11 cellular contexts compared by ENCODE assay signal in genomic region chr2:60899230-60899891, GRCh38. TPM values are rescaled to one million over a fixed set of nuclear protein-coding genes. Genes with fewer than 3 reads are reported as not detected.
DNase-seq lines count a peak whose midpoint lies in the region; ATAC-seq and TF ChIP-seq lines count a peak whose summit lies in the region.
"Had no signal": no experiment of that assay in that cellular context is flagged by ENCODE, and none has a peak within 500 bp of the region (broad histone marks: within the 10 kb centered on the region; RNA-seq: fewer than 3 reads in every experiment).

No MANE protein-coding gene starts in this region.

- H4K20me1 ChIP-seq in OCI-LY3 (ENCODE audit: insufficient read depth, low read length), result peaks cover 50% of the 10 kb centered on the region
- H4K20me1 ChIP-seq in neural progenitor cell (ENCODE audit: low read depth), result no peaks in the 10 kb centered on the region

- no peak overlapping the region for H3K9ac ChIP-seq in OCI-LY3 (ENCODE audit: low read length)
- H3K9ac ChIP-seq in neural progenitor cell, result no peak overlapping the region

- no peaks in the 10 kb centered on the region for H3K27me3 Mint-ChIP-seq in naive thymus-derived CD8-positive, alpha-beta T cell
- H3K27me3 Mint-ChIP-seq in neural progenitor cell (ENCODE audit: insufficient read depth, low read depth), result peaks cover 4% of the 10 kb centered on the region

- DNase-seq in GM10266 (ENCODE audit: extremely low spot score) (peak; percentile 42), neural progenitor cell (ENCODE audit: low spot score) (no peak), WERI-Rb-1 (no peak)
- no peak for DNase-seq in naive thymus-derived CD8-positive, alpha-beta T cell
- DNase-seq: DMS153, left ventricle myocardium inferior had no signal

- H3K27me3 ChIP-seq in OCI-LY3 (ENCODE audit: low read depth, low read length), result no peaks in the 10 kb centered on the region
- no peaks in the 10 kb centered on the region for H3K27me3 ChIP-seq in neural progenitor cell
- no peaks in the 10 kb centered on the region for H3K27me3 ChIP-seq in WERI-Rb-1 (ENCODE audit: insufficient read depth, low read depth, severe bottlenecking)

- POLR2A ChIA-PET in naive thymus-derived CD8-positive, alpha-beta T cell (lab: Charles Lee), result no interaction called here

- H3K4me1 ChIP-seq in OCI-LY3 (ENCODE audit: low read length) (peaks cover 28% of the 10 kb centered on the region), neural progenitor cell (no peaks in the 10 kb centered on the region)
- H3K4me1 ChIP-seq: left ventricle myocardium inferior had no signal

- H3K4me3 ChIP-seq in OCI-LY3 (ENCODE audit: low read length) (no peak overlapping the region), neural progenitor cell (no peak overlapping the region), WERI-Rb-1 (ENCODE audit: low read depth, low read length) (no peak overlapping the region)
- H3K4me3 ChIP-seq: left ventricle myocardium inferior had no signal

- H3K27ac ChIP-seq in OCI-LY3 (ENCODE audit: low read length), result peak overlapping the region; percentile 58
- H3K27ac ChIP-seq in neural progenitor cell, result no peak overlapping the region
- no peak overlapping the region for H3K27ac ChIP-seq in WERI-Rb-1
- H3K27ac ChIP-seq: left ventricle myocardium inferior had no signal

- no peak for TF ChIP-seq CTCF in GM10266 (IDR thresholded peaks at IDR 0.05; ENCODE audit: control insufficient read depth, insufficient read depth, low read depth, missing control alignments)
- TF ChIP-seq CTCF in OCI-LY3 (IDR thresholded peaks at IDR 0.05; ENCODE audit: low read depth, low read length), result no peak
- no peak for TF ChIP-seq CTCF in neural progenitor cell (IDR thresholded peaks at IDR 0.05)
- TF ChIP-seq CTCF in WERI-Rb-1 (IDR thresholded peaks at IDR 0.05; ENCODE audit: low read depth, low read length), result no peak

- H3F3A ChIP-seq in neural progenitor cell (ENCODE audit: low read depth), result no peaks in the 10 kb centered on the region

- no peak overlapping the region for H2AFZ ChIP-seq in OCI-LY3 (ENCODE audit: low read depth, low read length)
- no peak overlapping the region for H2AFZ ChIP-seq in neural progenitor cell (replicated peaks)

- H3K4me3 Mint-ChIP-seq in naive thymus-derived CD8-positive, alpha-beta T cell, result peak overlapping the region in 1 of 10 donors; percentile 44
- H3K4me3 Mint-ChIP-seq in neural progenitor cell, result no peak overlapping the region

- ATAC-seq in GM19351 (IDR thresholded peaks at IDR 0.05; ENCODE audit: unreplicated experiment) (peak; percentile 74), GM21619 (IDR thresholded peaks at IDR 0.05; ENCODE audit: unreplicated experiment) (no peak), HG03280 (IDR thresholded peaks at IDR 0.05; ENCODE audit: unreplicated experiment) (no peak)
- ATAC-seq in naive thymus-derived CD8-positive, alpha-beta T cell, result peak in 1 of 2 donors; percentile 12
- ATAC-seq: PC-3 had no signal

- no peaks in the 10 kb centered on the region for H3K9me3 ChIP-seq in OCI-LY3 (ENCODE audit: insufficient read depth, low read length)
- no peaks in the 10 kb centered on the region for H3K9me3 ChIP-seq in neural progenitor cell (ENCODE audit: low read depth)
- H3K9me3 ChIP-seq in WERI-Rb-1 (ENCODE audit: severe bottlenecking), result no peaks in the 10 kb centered on the region
- H3K9me3 ChIP-seq: left ventricle myocardium inferior had no signal

- peak overlapping the region in 7 of 10 donors; percentile 57 to 79 (median 70) for H3K27ac Mint-ChIP-seq in naive thymus-derived CD8-positive, alpha-beta T cell
- no peak overlapping the region for H3K27ac Mint-ChIP-seq in neural progenitor cell

- H3K9me3 Mint-ChIP-seq in naive thymus-derived CD8-positive, alpha-beta T cell, result no peaks in the 10 kb centered on the region
- no peaks in the 10 kb centered on the region for H3K9me3 Mint-ChIP-seq in neural progenitor cell

- H3K4me1 Mint-ChIP-seq in naive thymus-derived CD8-positive, alpha-beta T cell, result peaks cover 5 to 18% (median 7%) of the 10 kb centered on the region in 4 donors
- no peaks in the 10 kb centered on the region for H3K4me1 Mint-ChIP-seq in neural progenitor cell

- H3K36me3 Mint-ChIP-seq in naive thymus-derived CD8-positive, alpha-beta T cell, result peaks cover 10 to 80% (median 28%) of the 10 kb centered on the region in 3 donors
- H3K36me3 Mint-ChIP-seq in neural progenitor cell, result peaks cover 7% of the 10 kb centered on the region

- peaks cover 61% of the 10 kb centered on the region for H3K36me3 ChIP-seq in OCI-LY3 (replicated peaks; ENCODE audit: low read depth, low read length)
- H3K36me3 ChIP-seq in neural progenitor cell, result peaks cover 2% of the 10 kb centered on the region
- peaks cover 60% of the 10 kb centered on the region for H3K36me3 ChIP-seq in WERI-Rb-1

- H3K79me2 ChIP-seq in OCI-LY3 (ENCODE audit: low read length) (peaks cover 67% of the 10 kb centered on the region), neural progenitor cell (ENCODE audit: low read depth) (no peaks in the 10 kb centered on the region)

- H3K4me2 ChIP-seq in OCI-LY3 (ENCODE audit: low read length), result peak overlapping the region; percentile 36
- H3K4me2 ChIP-seq in neural progenitor cell, result no peak overlapping the region

RNA-seq across cellular contexts. Expression of gene REL, which starts 18.0 kb away (rescaled TPM):
- total RNA-seq in naive thymus-derived CD8-positive, alpha-beta T cell, result 10 to 100 TPM; 27.1 to 28.8 TPM
- 10 to 100 TPM; 12.5 to 20.0 (median 13.7) TPM for polyA plus RNA-seq in naive thymus-derived CD8-positive, alpha-beta T cell
- 7.1 and 12.0 TPM in 2 replicates for total RNA-seq in neural progenitor cell (ENCODE audit: low replicate concordance)
